ENCODE assay signal across 13 cellular contexts in genomic region chr12:30792648-30793499, GRCh38. TPM values are rescaled to one million over a fixed set of nuclear protein-coding genes. Genes with fewer than 3 reads are reported as not detected.
A peak's percentile ranks its signal among the peaks of the same experiment; 100 is the strongest.
DNase-seq lines count a peak whose midpoint lies in the region; TF ChIP-seq lines count a peak whose summit lies in the region.
"Had no signal": no experiment of that assay in that cellular context is flagged by ENCODE, and none has a peak within 500 bp of the region (broad histone marks: within the 10 kb centered on the region; RNA-seq: fewer than 3 reads in every experiment).

No MANE protein-coding gene starts in this region.

- in situ Hi-C loops in mammary epithelial cell (cut with MboI; ENCODE audit: low sequenced_read_pairs in 2 of 2) = no loop called here

- H3K23ac ChIP-seq in mesendoderm (ENCODE audit: low read length) = no peak overlapping the region

- no peaks in the 10 kb centered on the region for H4K20me1 ChIP-seq in mammary epithelial cell (ENCODE audit: insufficient read depth, low read length)

- H3K27ac Mint-ChIP-seq in Caco-2 (ENCODE audit: unreplicated experiment) = peak overlapping the region; percentile 43
- H3K27ac Mint-ChIP-seq: activated T-cell treated with anti-CD3 and anti-CD28 coated beads, Interleukin-2, amount 50 U/mL, for 24 hours had no signal

- H3K79me2 ChIP-seq in mammary epithelial cell (ENCODE audit: insufficient read depth, low read length) = peaks cover 5% of the 10 kb centered on the region
- H3K79me2 ChIP-seq in mesendoderm (ENCODE audit: control insufficient read depth, insufficient read depth, low read length) = no peaks in the 10 kb centered on the region

- intact Hi-C loops in Caco-2 (cut with micrococcal nuclease; ENCODE audit: unreplicated experiment) = loop anchor here (10.0 kb wide), 1 partner anchor 288 kb away; no protein-coding TSS in a partner anchor
- intact Hi-C loops in mammary epithelial cell (cut with micrococcal nuclease) = no loop called here
- intact Hi-C loops in sigmoid colon (cut with DNase I) = no loop called here

- H3K27me3 ChIP-seq in Caco-2 (replicated peaks; ENCODE audit: control insufficient read depth, insufficient read depth, low read length) (no peaks in the 10 kb centered on the region), mammary epithelial cell (ENCODE audit: insufficient read depth, low read length) (no peaks in the 10 kb centered on the region), mesendoderm (ENCODE audit: insufficient read depth, low read length, poor library complexity) (no peaks in the 10 kb centered on the region), sigmoid colon (peaks cover 0 to 26% (median 5%) of the 10 kb centered on the region in 3 donors)

- peak overlapping the region; percentile 93 for H2BK5ac ChIP-seq in mesendoderm (ENCODE audit: low read length)

- DNase-seq in Caco-2 (no peak), mammary epithelial cell (peak; percentile 72), mesendoderm (peak; percentile 56), HEK293T (ENCODE audit: extremely low spot score) (no peak), sigmoid colon (no peak), NCI-H526 treated with DMSO at 0.1 percent for 48 hours (lab: John Stamatoyannopoulos, UW) (no peak)
- DNase-seq in stimulated activated CD4-positive, alpha-beta T cell treated with anti-CD3 and anti-CD28 coated beads, Interleukin-2, amount 100 ng/mL, for 24 hours = no peak
- DNase-seq: activated T-cell treated with anti-CD3 and anti-CD28 coated beads, Interleukin-2, amount 50 U/mL, for 24 hours; colonic mucosa; head of caudate nucleus; NCI-H187 treated with DMSO at 0.1 percent for 48 hours had no signal

- TF ChIP-seq RAD21 in Ishikawa (IDR thresholded peaks at IDR 0.05; ENCODE audit: low read depth) = no peak

- H3K27ac ChIP-seq in mammary epithelial cell (ENCODE audit: insufficient read depth, low read depth, low read length) (peak overlapping the region; percentile 11), mesendoderm (ENCODE audit: low read depth, low read length) (peak overlapping the region; percentile 57), sigmoid colon (no peak overlapping the region)
- H3K27ac ChIP-seq: colonic mucosa had no signal

- H2AFZ ChIP-seq in mammary epithelial cell (ENCODE audit: low read depth, low read length) = no peak overlapping the region

- TF ChIP-seq EP300 in Ishikawa (IDR thresholded peaks at IDR 0.05; ENCODE audit: borderline replicate concordance) (no peak), sigmoid colon (IDR thresholded peaks at IDR 0.05) (no peak)

- no peaks in the 10 kb centered on the region for H3K9me3 ChIP-seq in Caco-2
- no peaks in the 10 kb centered on the region for H3K9me3 ChIP-seq in mammary epithelial cell (replicated peaks; ENCODE audit: insufficient read depth, low read length)
- no peaks in the 10 kb centered on the region for H3K9me3 ChIP-seq in sigmoid colon
- H3K9me3 ChIP-seq: colonic mucosa had no signal

- no peak overlapping the region for H3K4ac ChIP-seq in mesendoderm (ENCODE audit: low read depth, low read length)

- H3K9ac ChIP-seq in mammary epithelial cell (ENCODE audit: insufficient read depth, low read length) (no peak overlapping the region), mesendoderm (ENCODE audit: low read length) (peak overlapping the region; percentile 34)

- H3K4me1 Mint-ChIP-seq in Caco-2 (ENCODE audit: low read depth, unreplicated experiment) = peaks cover 28% of the 10 kb centered on the region

- peaks cover 3% of the 10 kb centered on the region for H3K27me3 Mint-ChIP-seq in Caco-2 (ENCODE audit: insufficient read depth, unreplicated experiment)

- peak overlapping the region; percentile 83 for H3K18ac ChIP-seq in mesendoderm (ENCODE audit: low read length)

- H3K36me3 Mint-ChIP-seq in Caco-2 (ENCODE audit: insufficient read depth, unreplicated experiment) = no peaks in the 10 kb centered on the region

- peak overlapping the region; percentile 58 for H3K56ac ChIP-seq in mesendoderm (ENCODE audit: low read length)

- no peak overlapping the region for H4K8ac ChIP-seq in mesendoderm (ENCODE audit: low read depth, low read length)

- no peak overlapping the region for H3K4me3 ChIP-seq in Caco-2 (ENCODE audit: low read depth, low read length)
- H3K4me3 ChIP-seq in mammary epithelial cell (replicated peaks in 1 of 3; ENCODE audit: insufficient read depth in 1 of 3, low read depth in 2 of 3, low read length in 3 of 3) = no peak overlapping the region
- no peak overlapping the region for H3K4me3 ChIP-seq in mesendoderm (ENCODE audit: low read length)
- H3K4me3 ChIP-seq in sigmoid colon = no peak overlapping the region
- H3K4me3 ChIP-seq: colonic mucosa, GM12878 had no signal

- TF ChIP-seq CTCF in Caco-2 (IDR thresholded peaks at IDR 0.05; ENCODE audit: insufficient read depth in 1 of 2, low read depth in 1 of 2, low read length in 1 of 2, severe bottlenecking in 1 of 2, unreplicated experiment in 1 of 2) = no peak
- TF ChIP-seq CTCF in mammary epithelial cell (conservative IDR thresholded peaks at IDR 0.05 in 1 of 2, IDR thresholded peaks at IDR 0.05 in 1 of 2; ENCODE audit: extremely low read depth in 1 of 2, insufficient read depth in 1 of 2, low read depth in 1 of 2, low read length in 2 of 2) = no peak
- TF ChIP-seq CTCF in sigmoid colon (IDR thresholded peaks at IDR 0.05) = no peak

- WGBS in mammary epithelial cell (ENCODE audit: low coverage, missing lambda C conversion rate) = 19% methylated on average over 3 of the region's 4 CpGs
- WGBS in mesendoderm (ENCODE audit: extremely low coverage, insufficient coverage, low lambda C conversion rate) = no CpG with 5 or more reads among the region's 4 CpGs
- whole genome bisulfite sequencing in sigmoid colon, 2 donors = 48 to 60% methylated on average over 4 of the region's 4 CpGs

- peak overlapping the region; percentile 78 for H4K5ac ChIP-seq in mesendoderm (ENCODE audit: low read length)

- dilution Hi-C loops in mammary epithelial cell (cut with HindIII; ENCODE audit: low sequenced_read_pairs) = no loop called here

- BruUV-seq in Caco-2 (replicated peaks; lab: Mats Ljungman, UMichigan) (no TSS peak), mammary epithelial cell (replicated peaks; lab: Mats Ljungman, UMichigan) (no TSS peak)

- peaks cover 13% of the 10 kb centered on the region for H3K9me3 Mint-ChIP-seq in Caco-2 (ENCODE audit: unreplicated experiment)
- H3K9me3 Mint-ChIP-seq: activated T-cell treated with anti-CD3 and anti-CD28 coated beads, Interleukin-2, amount 50 U/mL, for 24 hours had no signal

- H3K4me3 Mint-ChIP-seq in Caco-2 (ENCODE audit: unreplicated experiment) = no peak overlapping the region
- H3K4me3 Mint-ChIP-seq: activated T-cell treated with anti-CD3 and anti-CD28 coated beads, Interleukin-2, amount 50 U/mL, for 24 hours had no signal

- no peak overlapping the region for H2BK120ac ChIP-seq in mesendoderm (ENCODE audit: low read depth, low read length)

- no peak overlapping the region for H2BK15ac ChIP-seq in mesendoderm (replicated peaks; ENCODE audit: low read depth)

- POLR2A ChIA-PET in Caco-2 (lab: Charles Lee) (no interaction called here), HEK293T (lab: Yijun Ruan, JAX) (interaction anchor here (1.0 to 1.4 kb wide), 2 partner anchors 39 to 49 kb away, joined by 3 to 4 read pairs; partner anchors contain the start of gene CAPRIN2)

- no peaks in the 10 kb centered on the region for H3K79me1 ChIP-seq in mesendoderm (ENCODE audit: low read length)

- H2AK5ac ChIP-seq in mesendoderm (ENCODE audit: low read length) = no peak overlapping the region

- H3K4me1 ChIP-seq in Caco-2 (peaks cover 36% of the 10 kb centered on the region), mammary epithelial cell (ENCODE audit: insufficient read depth, low read length) (peaks cover 47% of the 10 kb centered on the region), mesendoderm (ENCODE audit: control insufficient read depth, low read depth, low read length) (peaks cover 16% of the 10 kb centered on the region), sigmoid colon (peaks cover 0 to 19% (median 17%) of the 10 kb centered on the region in 4 donors)
- H3K4me1 ChIP-seq: colonic mucosa had no signal

- TF ChIP-seq POLR2A in sigmoid colon (IDR thresholded peaks at IDR 0.05) = no peak

- no peaks in the 10 kb centered on the region for H3K36me3 ChIP-seq in Caco-2 (ENCODE audit: control insufficient read depth, insufficient read depth, low read length)
- H3K36me3 ChIP-seq in mammary epithelial cell (ENCODE audit: insufficient read depth, low read length) = no peaks in the 10 kb centered on the region
- H3K36me3 ChIP-seq in mesendoderm (ENCODE audit: control insufficient read depth, insufficient read depth, low read length) = no peaks in the 10 kb centered on the region
- H3K36me3 ChIP-seq in sigmoid colon = no peaks in the 10 kb centered on the region
- H3K36me3 ChIP-seq: colonic mucosa had no signal

- CTCF ChIA-PET in Caco-2 (lab: Charles Lee) (interaction anchor here (0.6 to 1.4 kb wide), 4 partner anchors 14 to 497 kb away, joined by 3 to 7 read pairs (median 4); partner anchors contain the start of gene CAPRIN2), mammary epithelial cell (lab: Charles Lee; ENCODE audit: low non-redundant PET) (interaction anchor here (0.7 kb wide), 1 partner anchor 534 kb away, joined by 3 read pairs; no protein-coding TSS in a partner anchor), HEK293T (lab: Yijun Ruan, JAX) (interaction anchor here (0.8 kb wide), 1 partner anchor 13 kb away, joined by 3 read pairs; no protein-coding TSS in a partner anchor)

- no peak overlapping the region for H3K4me2 ChIP-seq in mammary epithelial cell (ENCODE audit: insufficient read depth, low read depth, low read length)
- no peak overlapping the region for H3K4me2 ChIP-seq in mesendoderm (ENCODE audit: low read length)

TF ChIP-seq in Ishikawa, 13 proteins besides CTCF, POLR2A, EP300 and RAD21 (continues in another document):
- TF ChIP-seq, protein P1, sequence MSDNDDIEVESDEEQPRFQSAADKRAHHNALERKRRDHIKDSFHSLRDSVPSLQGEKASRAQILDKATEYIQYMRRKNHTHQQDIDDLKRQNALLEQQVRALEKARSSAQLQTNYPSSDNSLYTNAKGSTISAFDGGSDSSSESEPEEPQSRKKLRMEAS (IDR thresholded peaks at IDR 0.05) = peak; percentile 49

TF ChIP-seq in HEK293T, 16 proteins besides CTCF, POLR2A, EP300 and RAD21 (continues in another document):
- TF ChIP-seq FOXK2 (IDR thresholded peaks at IDR 0.05) (no peak), FOXA1 (IDR thresholded peaks at IDR 0.05) (no peak), BHLHE40 (IDR thresholded peaks at IDR 0.05; ENCODE audit: borderline replicate concordance) (no peak), ZNF384 (IDR thresholded peaks at IDR 0.05) (no peak), TARDBP (IDR thresholded peaks at IDR 0.05) (no peak)

RNA-seq across cellular contexts. Expression of gene CAPRIN2, which starts 38.1 kb away (rescaled TPM):
- 19.6 and 21.7 TPM in 2 replicates for total RNA-seq in Caco-2 (2022)
- 10 to 100 TPM; 17.2 to 38.0 TPM for total RNA-seq in mammary epithelial cell
- 10.7 TPM for polyA plus RNA-seq in mammary epithelial cell
- polyA minus RNA-seq in mammary epithelial cell = 1.7 TPM
- polyA plus RNA-seq in mesendoderm (2013, experiment 1 of 2) = 22.2 TPM
- polyA plus RNA-seq in mesendoderm (2013, experiment 2 of 2) = 21.9 TPM
- total RNA-seq in sigmoid colon = 10 to 100 TPM; 25.0 to 42.9 (median 31.5) TPM
- 1 to 10 TPM; 2.1 to 6.9 (median 3.0) TPM for polyA plus RNA-seq in sigmoid colon

Comparison
In these comparisons a context has a peak if more than half of its experiments do, and no peak if none do; other contexts are left out.
1. DNase-seq: peak in mammary epithelial cell (single experiment) and mesendoderm (single experiment); none in Caco-2 (0 of 2), HEK293T (single experiment), sigmoid colon (single experiment), NCI-H526 treated with DMSO at 0.1 percent for 48 hours (single experiment) and stimulated activated CD4-positive, alpha-beta T cell treated with anti-CD3 and anti-CD28 coated beads, Interleukin-2, amount 100 ng/mL, for 24 hours (0 of 2).
2. H3K27ac ChIP-seq: peak in mammary epithelial cell (single experiment) and mesendoderm (single experiment); none in sigmoid colon (0 of 4).